ENCODE assay signal across 3 cellular contexts in the genomic region with DNA sequence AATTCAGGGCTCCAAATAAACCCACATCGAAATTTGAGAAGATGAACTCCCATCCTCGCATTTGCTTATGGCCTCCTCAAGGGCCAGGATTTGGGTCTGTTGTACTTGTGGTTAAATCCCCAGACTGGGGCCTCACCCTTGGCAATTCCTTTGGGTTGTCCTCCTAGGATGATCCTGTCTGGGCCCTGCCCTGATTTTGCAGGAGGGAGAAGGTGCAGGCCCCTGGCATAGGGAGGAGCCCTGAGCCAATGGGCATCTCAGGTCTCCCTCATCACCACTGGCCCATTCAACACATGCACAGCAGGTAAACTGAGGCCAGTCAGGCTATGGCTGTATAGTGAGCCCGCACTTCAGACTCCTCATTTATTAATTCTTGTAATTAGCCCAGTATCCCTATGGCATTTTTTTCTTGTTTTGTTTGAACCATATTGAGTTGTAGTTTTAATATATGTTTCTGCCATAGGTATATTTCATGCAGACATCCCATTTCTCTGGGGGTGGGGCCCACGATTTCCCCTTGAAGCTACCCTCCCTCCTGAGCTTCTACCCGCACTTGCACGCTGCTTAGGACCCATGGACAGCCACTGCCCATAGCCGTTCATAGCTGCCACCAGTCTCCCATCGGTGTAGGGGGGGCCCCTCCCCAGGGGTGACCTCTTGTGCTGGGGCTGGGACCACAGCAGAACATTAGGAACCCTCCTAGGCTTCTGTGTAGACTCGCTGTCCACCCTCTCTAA.
TF ChIP-seq lines count a peak whose summit lies in the region.

No MANE protein-coding gene starts in this region.

TF ChIP-seq in A549, 52 proteins besides CTCF, POLR2A, EP300 and RAD21 (continues in another document):
- TF ChIP-seq, protein P1, sequence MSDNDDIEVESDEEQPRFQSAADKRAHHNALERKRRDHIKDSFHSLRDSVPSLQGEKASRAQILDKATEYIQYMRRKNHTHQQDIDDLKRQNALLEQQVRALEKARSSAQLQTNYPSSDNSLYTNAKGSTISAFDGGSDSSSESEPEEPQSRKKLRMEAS (IDR thresholded peaks at IDR 0.05): no peak; the same call in 1 of the 2 replicates
- TF ChIP-seq ESRRA (IDR thresholded peaks at IDR 0.05; ENCODE audit: borderline replicate concordance, low read length) (no peak), JUN (IDR thresholded peaks at IDR 0.05) (no peak), CEBPB (IDR thresholded peaks at IDR 0.05) (no peak), RFX5 (IDR thresholded peaks at IDR 0.05) (no peak), PHF8 (IDR thresholded peaks at IDR 0.05; ENCODE audit: borderline replicate concordance, low read depth) (no peak), ZFP36 (IDR thresholded peaks at IDR 0.05; ENCODE audit: borderline replicate concordance, partially characterized antibody) (no peak), HEYL (CRISPR knock-in tag; IDR thresholded peaks at IDR 0.05) (no peak), NFE2L2 (conservative IDR thresholded peaks at IDR 0.05; ENCODE audit: low read length) (no peak), HOXB13 (CRISPR knock-in tag; IDR thresholded peaks at IDR 0.05; ENCODE audit: low read depth) (no peak), JUNB (IDR thresholded peaks at IDR 0.05) (no peak)
- TF ChIP-seq, protein P2, sequence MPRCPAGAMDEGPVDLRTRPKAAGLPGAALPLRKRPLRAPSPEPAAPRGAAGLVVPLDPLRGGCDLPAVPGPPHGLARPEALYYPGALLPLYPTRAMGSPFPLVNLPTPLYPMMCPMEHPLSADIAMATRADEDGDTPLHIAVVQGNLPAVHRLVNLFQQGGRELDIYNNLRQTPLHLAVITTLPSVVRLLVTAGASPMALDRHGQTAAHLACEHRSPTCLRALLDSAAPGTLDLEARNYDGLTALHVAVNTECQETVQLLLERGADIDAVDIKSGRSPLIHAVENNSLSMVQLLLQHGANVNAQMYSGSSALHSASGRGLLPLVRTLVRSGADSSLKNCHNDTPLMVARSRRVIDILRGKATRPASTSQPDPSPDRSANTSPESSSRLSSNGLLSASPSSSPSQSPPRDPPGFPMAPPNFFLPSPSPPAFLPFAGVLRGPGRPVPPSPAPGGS (IDR thresholded peaks at IDR 0.05): no peak
- TF ChIP-seq, protein P3, sequence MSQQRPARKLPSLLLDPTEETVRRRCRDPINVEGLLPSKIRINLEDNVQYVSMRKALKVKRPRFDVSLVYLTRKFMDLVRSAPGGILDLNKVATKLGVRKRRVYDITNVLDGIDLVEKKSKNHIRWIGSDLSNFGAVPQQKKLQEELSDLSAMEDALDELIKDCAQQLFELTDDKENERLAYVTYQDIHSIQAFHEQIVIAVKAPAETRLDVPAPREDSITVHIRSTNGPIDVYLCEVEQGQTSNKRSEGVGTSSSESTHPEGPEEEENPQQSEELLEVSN (IDR thresholded peaks at IDR 0.05; ENCODE audit: borderline replicate concordance, low read depth): no peak
- TF ChIP-seq, protein P4, sequence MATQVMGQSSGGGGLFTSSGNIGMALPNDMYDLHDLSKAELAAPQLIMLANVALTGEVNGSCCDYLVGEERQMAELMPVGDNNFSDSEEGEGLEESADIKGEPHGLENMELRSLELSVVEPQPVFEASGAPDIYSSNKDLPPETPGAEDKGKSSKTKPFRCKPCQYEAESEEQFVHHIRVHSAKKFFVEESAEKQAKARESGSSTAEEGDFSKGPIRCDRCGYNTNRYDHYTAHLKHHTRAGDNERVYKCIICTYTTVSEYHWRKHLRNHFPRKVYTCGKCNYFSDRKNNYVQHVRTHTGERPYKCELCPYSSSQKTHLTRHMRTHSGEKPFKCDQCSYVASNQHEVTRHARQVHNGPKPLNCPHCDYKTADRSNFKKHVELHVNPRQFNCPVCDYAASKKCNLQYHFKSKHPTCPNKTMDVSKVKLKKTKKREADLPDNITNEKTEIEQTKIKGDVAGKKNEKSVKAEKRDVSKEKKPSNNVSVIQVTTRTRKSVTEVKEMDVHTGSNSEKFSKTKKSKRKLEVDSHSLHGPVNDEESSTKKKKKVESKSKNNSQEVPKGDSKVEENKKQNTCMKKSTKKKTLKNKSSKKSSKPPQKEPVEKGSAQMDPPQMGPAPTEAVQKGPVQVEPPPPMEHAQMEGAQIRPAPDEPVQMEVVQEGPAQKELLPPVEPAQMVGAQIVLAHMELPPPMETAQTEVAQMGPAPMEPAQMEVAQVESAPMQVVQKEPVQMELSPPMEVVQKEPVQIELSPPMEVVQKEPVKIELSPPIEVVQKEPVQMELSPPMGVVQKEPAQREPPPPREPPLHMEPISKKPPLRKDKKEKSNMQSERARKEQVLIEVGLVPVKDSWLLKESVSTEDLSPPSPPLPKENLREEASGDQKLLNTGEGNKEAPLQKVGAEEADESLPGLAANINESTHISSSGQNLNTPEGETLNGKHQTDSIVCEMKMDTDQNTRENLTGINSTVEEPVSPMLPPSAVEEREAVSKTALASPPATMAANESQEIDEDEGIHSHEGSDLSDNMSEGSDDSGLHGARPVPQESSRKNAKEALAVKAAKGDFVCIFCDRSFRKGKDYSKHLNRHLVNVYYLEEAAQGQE (IDR thresholded peaks at IDR 0.05): no peak

TF ChIP-seq in HCT116, 20 proteins besides CTCF, POLR2A, EP300 and RAD21:
- TF ChIP-seq EZH2phosphoT487 (IDR thresholded peaks at IDR 0.05; ENCODE audit: borderline replicate concordance) (no peak), ELF1 (IDR thresholded peaks at IDR 0.05; ENCODE audit: borderline replicate concordance, low read depth) (no peak), TCF7L2 (IDR thresholded peaks at IDR 0.05; ENCODE audit: borderline replicate concordance, extremely low read depth, insufficient read depth, insufficient read length) (no peak), CEBPB (IDR thresholded peaks at IDR 0.05; ENCODE audit: low read depth) (no peak), EGR1 (IDR thresholded peaks at IDR 0.05; ENCODE audit: low read depth) (no peak), SRF (IDR thresholded peaks at IDR 0.05; ENCODE audit: low read depth) (no peak), SIN3A (IDR thresholded peaks at IDR 0.05; ENCODE audit: low read depth) (no peak), JUND (IDR thresholded peaks at IDR 0.05) (no peak), EZH2 (IDR thresholded peaks at IDR 0.05) (no peak)

TF ChIP-seq in H1, 55 proteins besides CTCF, POLR2A, EP300 and RAD21:
- TF ChIP-seq TAF1 (IDR thresholded peaks at IDR 0.05; ENCODE audit: low read depth, low read length): no peak
- no peak for TF ChIP-seq RFX5 (IDR thresholded peaks at IDR 0.05; ENCODE audit: borderline replicate concordance, low read depth, low read length)
- no peak for TF ChIP-seq SP1 (IDR thresholded peaks at IDR 0.05; ENCODE audit: low read depth, low read length)
- TF ChIP-seq KDM1A (IDR thresholded peaks at IDR 0.05; ENCODE audit: borderline replicate concordance, low read length): no peak
- TF ChIP-seq BCL11A (IDR thresholded peaks at IDR 0.05; ENCODE audit: low read depth in 2 of 2, low read length in 2 of 2): no peak
- no peak for TF ChIP-seq TAF7 (optimal IDR thresholded peaks at IDR 0.05; ENCODE audit: borderline replicate concordance, low read depth, low read length)
- TF ChIP-seq FOSL1 (IDR thresholded peaks at IDR 0.05; ENCODE audit: insufficient read depth, low read depth, low read length): no peak
- no peak for TF ChIP-seq JUND (IDR thresholded peaks at IDR 0.05; ENCODE audit: low read length)
- no peak for TF ChIP-seq TCF12 (IDR thresholded peaks at IDR 0.05; ENCODE audit: low read depth, low read length)
- TF ChIP-seq, protein P3 (IDR thresholded peaks at IDR 0.05): no peak
- TF ChIP-seq KDM4A (IDR thresholded peaks at IDR 0.05; ENCODE audit: low read depth, low read length, severe bottlenecking): no peak
- TF ChIP-seq, protein P5, sequence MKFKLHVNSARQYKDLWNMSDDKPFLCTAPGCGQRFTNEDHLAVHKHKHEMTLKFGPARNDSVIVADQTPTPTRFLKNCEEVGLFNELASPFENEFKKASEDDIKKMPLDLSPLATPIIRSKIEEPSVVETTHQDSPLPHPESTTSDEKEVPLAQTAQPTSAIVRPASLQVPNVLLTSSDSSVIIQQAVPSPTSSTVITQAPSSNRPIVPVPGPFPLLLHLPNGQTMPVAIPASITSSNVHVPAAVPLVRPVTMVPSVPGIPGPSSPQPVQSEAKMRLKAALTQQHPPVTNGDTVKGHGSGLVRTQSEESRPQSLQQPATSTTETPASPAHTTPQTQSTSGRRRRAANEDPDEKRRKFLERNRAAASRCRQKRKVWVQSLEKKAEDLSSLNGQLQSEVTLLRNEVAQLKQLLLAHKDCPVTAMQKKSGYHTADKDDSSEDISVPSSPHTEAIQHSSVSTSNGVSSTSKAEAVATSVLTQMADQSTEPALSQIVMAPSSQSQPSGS (IDR thresholded peaks at IDR 0.05; ENCODE audit: low read length): no peak
- TF ChIP-seq, protein P1 (IDR thresholded peaks at IDR 0.05): no peak
- no peak for TF ChIP-seq ASH2L (IDR thresholded peaks at IDR 0.05; ENCODE audit: low read length)
- no peak for TF ChIP-seq EGR1 (IDR thresholded peaks at IDR 0.05; ENCODE audit: borderline replicate concordance, low read depth, low read length)
- TF ChIP-seq SIRT6 (IDR thresholded peaks at IDR 0.05; ENCODE audit: low read length): no peak
- no peak for TF ChIP-seq YY1 (IDR thresholded peaks at IDR 0.05; ENCODE audit: low read depth, low read length)
- no peak for TF ChIP-seq CBX5 (IDR thresholded peaks at IDR 0.05; ENCODE audit: low read depth, low read length)
- no peak for TF ChIP-seq EZH2 (IDR thresholded peaks at IDR 0.05; ENCODE audit: low read depth, low read length, severe bottlenecking)
